Comparison of ENCODE assay signal across 8 cellular contexts in the genomic region with DNA sequence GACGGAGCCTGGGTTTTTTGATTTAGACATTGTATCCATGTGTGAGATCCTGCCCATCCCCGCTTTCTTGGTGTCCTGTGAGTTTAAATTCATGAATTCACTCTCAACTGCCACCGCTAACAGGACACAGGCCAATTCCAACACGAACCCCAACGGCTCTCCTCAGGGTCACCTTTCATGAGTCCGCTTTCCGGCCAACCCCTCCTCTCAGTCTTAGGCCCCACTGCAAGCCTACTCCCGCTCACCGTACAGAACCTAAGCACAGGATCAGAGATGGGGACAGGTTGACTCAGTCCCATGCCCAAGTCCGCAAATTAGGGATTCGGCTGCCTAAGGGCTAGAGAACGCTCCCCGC. TPM values are rescaled to one million over a fixed set of nuclear protein-coding genes. Genes with fewer than 3 reads are reported as not detected.
A peak's percentile ranks its signal among the peaks of the same experiment; 100 is the strongest.
DNase-seq lines count a peak whose midpoint lies in the region; ATAC-seq and TF ChIP-seq lines count a peak whose summit lies in the region.

No MANE protein-coding gene starts in this region.

- H3K36me3 ChIP-seq in adrenal gland (replicated peaks in 1 of 2) (no peaks in the 10 kb centered on the region), lung (ENCODE audit: control insufficient read depth in 2 of 2, insufficient read depth in 2 of 2, low read length in 2 of 2) (no peaks in the 10 kb centered on the region)

- H3K27me3 ChIP-seq in adrenal gland (no peaks in the 10 kb centered on the region), lung (ENCODE audit: control insufficient read depth, insufficient read depth) (no peaks in the 10 kb centered on the region)

- H3K4me1 ChIP-seq in adrenal gland (replicated peaks in 1 of 2), result peaks cover 0 to 17% of the 10 kb centered on the region in 2 donors
- H3K4me1 ChIP-seq in lung (ENCODE audit: control insufficient read depth in 2 of 2, insufficient read depth in 2 of 2, low read length in 2 of 2), result peaks cover 0 to 10% of the 10 kb centered on the region in 2 donors

- H3K9me3 ChIP-seq in adrenal gland (replicated peaks in 1 of 3) (no peaks in the 10 kb centered on the region), lung (ENCODE audit: control insufficient read depth in 2 of 2, insufficient read depth in 1 of 2, low read length in 1 of 2) (no peaks in the 10 kb centered on the region)

- intact Hi-C loops in adrenal gland (cut with DNase I), result loop anchor here in 1 of 2 donors (10.0 kb wide), 1 partner anchor 248 kb away; no protein-coding TSS in a partner anchor

- 7 to 15% (median 9%) methylated on average over 9 to 13 of the region's 13 CpGs for WGBS in adrenal gland, 4 donors
- WGBS in lung, 2 donors, result 16 to 19% methylated on average over 13 of the region's 13 CpGs

- peak overlapping the region in 2 of 4 donors; percentile 73 to 75 for H3K4me3 ChIP-seq in adrenal gland
- H3K4me3 ChIP-seq in lung, result peak overlapping the region; percentile 52

- TF ChIP-seq POLR2A in adrenal gland (IDR thresholded peaks at IDR 0.05), result no peak

- DNase-seq in adrenal gland, result no peak
- no peak for DNase-seq in lung (ENCODE audit: low spot score)
- no peak for DNase-seq in NOMO-1 treated with dmso at 0.1 percent for 144 hours (lab: John Stamatoyannopoulos, UW; ENCODE audit: unreplicated experiment)
- DNase-seq in NCI-H82 (lab: John Stamatoyannopoulos, UW), result no peak

- ATAC-seq in GM21723 (IDR thresholded peaks at IDR 0.05; ENCODE audit: unreplicated experiment), result peak; percentile 9
- ATAC-seq in lung (ENCODE audit: insufficient read depth, low FRiP score), result no peak
- ATAC-seq in GM21390 (IDR thresholded peaks at IDR 0.05; ENCODE audit: unreplicated experiment), result no peak
- no peak for ATAC-seq in esophagus mucosa

- TF ChIP-seq CTCF in 22Rv1 (IDR thresholded peaks at IDR 0.05) (no peak), adrenal gland (IDR thresholded peaks at IDR 0.05) (no peak), lung (IDR thresholded peaks at IDR 0.05; ENCODE audit: control extremely low read depth, extremely low read depth) (no peak)

- peak overlapping the region; percentile 69 for H3K27ac ChIP-seq in 22Rv1
- H3K27ac ChIP-seq in adrenal gland, result peak overlapping the region in 4 of 5 donors; percentile 62 to 87 (median 82)
- H3K27ac ChIP-seq in lung (ENCODE audit: low read depth in 1 of 2, low read length in 1 of 2), result peak overlapping the region; percentile 30 to 78

RNA-seq across cellular contexts. Expression of a gene that starts 0.2 kb away (rescaled TPM):
- total RNA-seq in adrenal gland (100 to 1,000 TPM; 114 to 170 (median 137) TPM), lung (100 to 1,000 TPM; 125 to 130 TPM), esophagus mucosa (84.7 TPM)
- polyA plus RNA-seq in adrenal gland (100 to 1,000 TPM; 120 to 256 (median 154) TPM), lung (100 to 1,000 TPM in 1 of 2 donors, 10 to 100 TPM in 1; 85.6 to 157 TPM)

RNA-seq across cellular contexts. Expression of a gene that starts 5.3 kb away (rescaled TPM):
- total RNA-seq in adrenal gland (100 to 1,000 TPM in 7 of 8 donors, 10 to 100 TPM in 1; 96.5 to 289 (median 137) TPM), lung (10 to 100 TPM; 81.3 to 98.8 TPM), esophagus mucosa (92.5 TPM)
- polyA plus RNA-seq in adrenal gland (100 to 1,000 TPM in 2 of 3 donors, 10 to 100 TPM in 1; 92.2 to 383 (median 345) TPM), lung (10 to 100 TPM; 26.5 to 93.5 TPM)
